In genomic region chr10:79071535-79071923, GRCh38 we compare ENCODE assay signal across 8 cellular contexts. TPM values are rescaled to one million over a fixed set of nuclear protein-coding genes. Genes with fewer than 3 reads are reported as not detected.
DNase-seq lines count a peak whose midpoint lies in the region; ATAC-seq, FAIRE-seq and TF ChIP-seq lines count a peak whose summit lies in the region.

No MANE protein-coding gene starts in this region.

- in situ Hi-C loops in HAP-1 (cut with MboI; ENCODE audit: low sequenced_read_pairs): no loop called here

- H3K27ac Mint-ChIP-seq in activated T-helper 2 cell treated with anti-CD3 and anti-CD28 coated beads, Interferon-gamma antibody, Interleukin-2, Interleukin-4, amounts not matched to agents 10 μg/mL and 5 μg/mL and 100 μg/mL, durations not matched to agents 14 hours and 24 hours and 36 hours: no peak overlapping the region

- no peaks in the 10 kb centered on the region for H3K9me3 ChIP-seq in HAP-1
- no peaks in the 10 kb centered on the region for H3K9me3 ChIP-seq in iPS-15b (ENCODE audit: control insufficient read depth, insufficient read depth, low read length)
- no peaks in the 10 kb centered on the region for H3K9me3 ChIP-seq in small intestine (ENCODE audit: control insufficient read depth, low read depth)

- H3K4me1 ChIP-seq in HAP-1 (peaks cover 21% of the 10 kb centered on the region), iPS-15b (ENCODE audit: control insufficient read depth, insufficient read depth, low read length) (peaks cover 14% of the 10 kb centered on the region), small intestine (ENCODE audit: control insufficient read depth in 2 of 2, insufficient read depth in 1 of 2, low read depth in 1 of 2, low read length in 1 of 2) (peaks cover 24 to 25% of the 10 kb centered on the region in 2 donors)

- H3K36me3 Mint-ChIP-seq in activated T-helper 2 cell treated with anti-CD3 and anti-CD28 coated beads, Interferon-gamma antibody, Interleukin-2, Interleukin-4, amounts not matched to agents 10 μg/mL and 5 μg/mL and 100 μg/mL, durations not matched to agents 14 hours and 24 hours and 36 hours (ENCODE audit: low read depth): no peaks in the 10 kb centered on the region

- H3K9ac ChIP-seq in iPS-15b (ENCODE audit: low read depth, low read length): peak overlapping the region; percentile 65

- H3K4me3 Mint-ChIP-seq in activated T-helper 2 cell treated with anti-CD3 and anti-CD28 coated beads, Interferon-gamma antibody, Interleukin-2, Interleukin-4, amounts not matched to agents 10 μg/mL and 5 μg/mL and 100 μg/mL, durations not matched to agents 14 hours and 24 hours and 36 hours (ENCODE audit: low read depth): peak overlapping the region; percentile 74

- POLR2A ChIA-PET in HEK293T (lab: Yijun Ruan, JAX): no interaction called here

- peak; percentile 41 to 58 for DNase-seq in HAP-1 (ENCODE audit: low spot score in 2 of 2)
- DNase-seq in activated T-helper 2 cell treated with anti-CD3 and anti-CD28 coated beads, Interferon-gamma antibody, Interleukin-2, Interleukin-4, amounts not matched to agents 10 μg/mL and 5 μg/mL and 100 μg/mL, durations not matched to agents 14 hours and 24 hours and 36 hours (ENCODE audit: low spot score): no peak
- no peak for DNase-seq in small intestine
- no peak for DNase-seq in HEK293T (ENCODE audit: extremely low spot score)
- no peak for DNase-seq in dedifferentiated amniotic fluid mesenchymal stem cell (ENCODE audit: extremely low spot score)

- peaks cover 13% of the 10 kb centered on the region for H3K27me3 Mint-ChIP-seq in activated T-helper 2 cell treated with anti-CD3 and anti-CD28 coated beads, Interferon-gamma antibody, Interleukin-2, Interleukin-4, amounts not matched to agents 10 μg/mL and 5 μg/mL and 100 μg/mL, durations not matched to agents 14 hours and 24 hours and 36 hours (ENCODE audit: low read depth)

- H3K27me3 ChIP-seq in HAP-1 (ENCODE audit: low read depth) (no peaks in the 10 kb centered on the region), iPS-15b (ENCODE audit: control insufficient read depth, insufficient read depth, low read length) (peaks cover 2% of the 10 kb centered on the region), small intestine (ENCODE audit: control insufficient read depth in 2 of 2, insufficient read depth in 2 of 2, low read length in 2 of 2) (no peaks in the 10 kb centered on the region)

- H3K27ac ChIP-seq in small intestine (ENCODE audit: low read depth in 1 of 2, low read length in 1 of 2): peak overlapping the region; percentile 96 to 98

- no peaks in the 10 kb centered on the region for H3K36me3 ChIP-seq in HAP-1 (replicated peaks)
- no peaks in the 10 kb centered on the region for H3K36me3 ChIP-seq in iPS-15b (ENCODE audit: control insufficient read depth, insufficient read depth, low read length)
- H3K36me3 ChIP-seq in small intestine (ENCODE audit: control insufficient read depth in 2 of 2, insufficient read depth in 2 of 2, low read length in 2 of 2): no peaks in the 10 kb centered on the region

- H3K4me1 Mint-ChIP-seq in activated T-helper 2 cell treated with anti-CD3 and anti-CD28 coated beads, Interferon-gamma antibody, Interleukin-2, Interleukin-4, amounts not matched to agents 10 μg/mL and 5 μg/mL and 100 μg/mL, durations not matched to agents 14 hours and 24 hours and 36 hours (ENCODE audit: low read depth): peaks cover 14% of the 10 kb centered on the region

- WGBS in small intestine, 3 donors: 6 to 17% (median 16%) methylated on average over 8 of the region's 8 CpGs

- no peak for FAIRE-seq in small intestine (lab: Jason Lieb, UNC)

- ATAC-seq in HG02588 (IDR thresholded peaks at IDR 0.05; ENCODE audit: unreplicated experiment) (no peak), GM18498 (IDR thresholded peaks at IDR 0.05; ENCODE audit: unreplicated experiment) (no peak)

- no peaks in the 10 kb centered on the region for H3K9me3 Mint-ChIP-seq in activated T-helper 2 cell treated with anti-CD3 and anti-CD28 coated beads, Interferon-gamma antibody, Interleukin-2, Interleukin-4, amounts not matched to agents 10 μg/mL and 5 μg/mL and 100 μg/mL, durations not matched to agents 14 hours and 24 hours and 36 hours

- CTCF ChIA-PET in HEK293T (lab: Yijun Ruan, JAX): interaction anchor here (1.6 kb wide), 1 partner anchor 124 kb away, joined by 5 read pairs; no protein-coding TSS in a partner anchor

- intact Hi-C loops in activated T-helper 2 cell treated with anti-CD3 and anti-CD28 coated beads, Interferon-gamma antibody, Interleukin-2, Interleukin-4, amounts not matched to agents 10 μg/mL and 5 μg/mL and 100 μg/mL, durations not matched to agents 14 hours and 24 hours and 36 hours (cut with micrococcal nuclease): loop anchor here (10.0 kb wide), 1 partner anchor 123 kb away; no protein-coding TSS in a partner anchor

- H3K4me3 ChIP-seq in HAP-1 (peak overlapping the region; percentile 66), iPS-15b (ENCODE audit: low read depth, low read length) (peak overlapping the region; percentile 69), small intestine (ENCODE audit: low read depth in 1 of 2, low read length in 2 of 2) (peak overlapping the region; percentile 79 to 86)

TF ChIP-seq in HEK293T, 16 proteins besides CTCF, POLR2A, EP300 and RAD21:
- TF ChIP-seq FOXM1 (IDR thresholded peaks at IDR 0.05; ENCODE audit: borderline replicate concordance): no peak
- no peak for TF ChIP-seq SUZ12 (IDR thresholded peaks at IDR 0.05)
- TF ChIP-seq FOXA1 (IDR thresholded peaks at IDR 0.05): no peak
- TF ChIP-seq TARDBP (IDR thresholded peaks at IDR 0.05): no peak
- no peak for TF ChIP-seq ZNF384 (IDR thresholded peaks at IDR 0.05)
- TF ChIP-seq HDGF (IDR thresholded peaks at IDR 0.05; ENCODE audit: borderline replicate concordance): no peak
- TF ChIP-seq BHLHE40 (IDR thresholded peaks at IDR 0.05; ENCODE audit: borderline replicate concordance): no peak
- TF ChIP-seq SP1 (IDR thresholded peaks at IDR 0.05): no peak
- no peak for TF ChIP-seq PKNOX1 (IDR thresholded peaks at IDR 0.05)
- TF ChIP-seq ARNT (IDR thresholded peaks at IDR 0.05): no peak
- no peak for TF ChIP-seq NFRKB (IDR thresholded peaks at IDR 0.05)
- TF ChIP-seq LEF1 (IDR thresholded peaks at IDR 0.05; ENCODE audit: borderline replicate concordance): no peak
- no peak for TF ChIP-seq CTBP1 (IDR thresholded peaks at IDR 0.05; ENCODE audit: borderline replicate concordance)
- no peak for TF ChIP-seq ELF4 (IDR thresholded peaks at IDR 0.05)
- no peak for TF ChIP-seq L3MBTL2 (conservative IDR thresholded peaks at IDR 0.05)
- TF ChIP-seq FOXK2 (IDR thresholded peaks at IDR 0.05): no peak

RNA-seq across cellular contexts. Expression of gene ZMIZ1, which starts 2.8 kb away (rescaled TPM):
- total RNA-seq in activated T-helper 2 cell treated with anti-CD3 and anti-CD28 coated beads, Interferon-gamma antibody, Interleukin-2, Interleukin-4, amounts not matched to agents 10 μg/mL and 5 μg/mL and 100 μg/mL, durations not matched to agents 14 hours and 24 hours and 36 hours: 79.2 and 80.4 TPM in 2 replicates
- 10 to 100 TPM; 15.1 to 23.0 (median 16.8) TPM for polyA plus RNA-seq in small intestine

Comparison
In these comparisons a context has a peak if more than half of its experiments do, and no peak if none do; other contexts are left out.
1. DNase-seq: peak in HAP-1 (2 of 2); none in activated T-helper 2 cell treated with anti-CD3 and anti-CD28 coated beads, Interferon-gamma antibody, Interleukin-2, Interleukin-4, amounts not matched to agents 10 μg/mL and 5 μg/mL and 100 μg/mL, durations not matched to agents 14 hours and 24 hours and 36 hours (single experiment), small intestine (single experiment), HEK293T (single experiment) and dedifferentiated amniotic fluid mesenchymal stem cell (single experiment).
2. Peak in every context shown above with its lines, with median percentiles within 50 percentile points of each other: H3K4me3 ChIP-seq.